ENCODE assay signal across 10 cellular contexts in the genomic region with DNA sequence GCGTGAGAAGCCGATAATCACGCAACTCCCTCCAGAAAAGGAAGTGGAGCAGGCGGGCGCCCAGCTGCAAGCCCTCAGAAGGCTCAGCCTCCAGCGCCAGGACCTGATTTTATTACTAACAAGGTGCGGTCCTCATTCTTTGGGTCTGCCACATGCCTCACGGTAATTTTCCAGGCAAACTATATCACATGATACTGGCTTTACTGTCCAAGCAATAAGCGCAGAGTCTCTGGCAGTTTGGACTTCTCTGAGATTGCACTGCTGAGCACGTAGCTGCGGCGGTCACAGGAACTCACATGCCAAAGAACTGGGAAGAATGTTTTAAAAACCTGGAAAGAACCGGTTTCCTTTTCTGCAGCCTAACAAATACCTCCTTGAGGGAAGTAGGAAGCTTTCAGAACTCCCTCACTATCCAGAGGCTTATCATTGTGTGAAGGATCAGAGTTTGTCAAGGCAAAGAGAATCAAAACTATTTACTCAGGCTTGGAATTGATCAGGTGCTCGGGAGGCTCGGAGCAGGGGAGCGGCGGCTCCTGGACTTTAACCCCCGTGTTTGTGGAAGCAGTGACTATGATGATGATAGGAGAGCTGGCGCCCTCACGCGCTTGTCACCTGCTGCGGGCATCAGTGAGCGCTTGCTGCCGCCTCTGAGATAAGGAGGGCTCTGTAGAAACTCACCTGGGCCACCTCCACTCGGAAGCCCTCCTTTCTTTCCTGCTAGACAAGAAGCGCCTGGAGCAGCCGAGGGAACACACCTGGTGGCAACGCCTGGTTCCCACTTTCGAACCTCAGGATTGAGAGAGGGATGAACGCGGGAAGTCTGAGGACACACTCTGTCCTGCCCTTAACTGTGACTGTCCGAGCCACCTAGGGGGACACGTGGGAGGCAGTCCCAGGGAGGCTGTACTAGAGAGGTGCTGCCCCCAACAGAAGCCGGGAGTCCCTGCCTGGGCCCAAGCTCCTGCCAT. TPM values are rescaled to one million over a fixed set of nuclear protein-coding genes. Genes with fewer than 3 reads are reported as not detected.
DNase-seq lines count a peak whose midpoint lies in the region; ATAC-seq and TF ChIP-seq lines count a peak whose summit lies in the region.
"Had no signal": no experiment of that assay in that cellular context is flagged by ENCODE, and none has a peak within 500 bp of the region (broad histone marks: within the 10 kb centered on the region; RNA-seq: fewer than 3 reads in every experiment).

No MANE protein-coding gene starts in this region.

- no TSS peak for BruUV-seq in Panc1 (replicated peaks; lab: Mats Ljungman, UMichigan)

- POLR2A ChIA-PET in Panc1 (lab: Charles Lee) = interaction anchor here (0.6 kb wide), 3 partner anchors 29 to 206 kb away, joined by 3 to 8 read pairs (median 4); no protein-coding TSS in a partner anchor

- H3K9me3 ChIP-seq in Panc1 (ENCODE audit: control insufficient read depth, insufficient read depth, low read depth, low read length) = peaks cover 9% of the 10 kb centered on the region

- in situ Hi-C loops in Panc1 (cut with HindIII; ENCODE audit: low pct_unique_long_range_greater_than_20kb, low sequenced_read_pairs) = no loop called here

- H3K27me3 ChIP-seq in H7 (ENCODE audit: control insufficient read depth, insufficient read depth, low read length) (no peaks in the 10 kb centered on the region), Panc1 (ENCODE audit: control insufficient read depth, insufficient read depth, low read length) (no peaks in the 10 kb centered on the region), rectal smooth muscle tissue (ENCODE audit: control insufficient read depth, insufficient read depth, low read length) (no peaks in the 10 kb centered on the region)

- DNase-seq in H7 (peak; percentile 56), Panc1 (ENCODE audit: low read depth, low spot score) (no peak), glomerular visceral epithelial cell (ENCODE audit: extremely low spot score) (peak; percentile 54), putamen (ENCODE audit: low spot score) (no peak)
- DNase-seq: natural killer cell had no signal

- H3K4me3 ChIP-seq in H7 (ENCODE audit: insufficient read depth, low read depth, low read length) (no peak overlapping the region), Panc1 (ENCODE audit: low read depth in 2 of 2, low read length in 2 of 2) (peak overlapping the region; percentile 10 to 41; a peak in 3 of 4 replicates), rectal smooth muscle tissue (ENCODE audit: low read length) (peak overlapping the region; percentile 54)
- H3K4me3 ChIP-seq: GM12878 had no signal

- H3K36me3 ChIP-seq in H7 (replicated peaks; ENCODE audit: control insufficient read depth, insufficient read depth, low read length) (no peaks in the 10 kb centered on the region), Panc1 (ENCODE audit: control insufficient read depth, insufficient read depth, low read length) (no peaks in the 10 kb centered on the region), rectal smooth muscle tissue (ENCODE audit: control insufficient read depth, insufficient read depth, low read length) (no peaks in the 10 kb centered on the region)

- peak; percentile 72 for ATAC-seq in Panc1
- ATAC-seq in GM21737 (IDR thresholded peaks at IDR 0.05; ENCODE audit: unreplicated experiment) = no peak
- no peak for ATAC-seq in GM18909 (IDR thresholded peaks at IDR 0.05; ENCODE audit: poor library complexity, unreplicated experiment)
- ATAC-seq in HG03342 (IDR thresholded peaks at IDR 0.05; ENCODE audit: unreplicated experiment) = no peak
- ATAC-seq: GM12878, natural killer cell had no signal

- TF ChIP-seq CTCF in Panc1 (IDR thresholded peaks at IDR 0.05) = 0 out of 2 replicates have a peak, but pooled peaks have one; percentile 19

- H3K27ac ChIP-seq in Panc1 (ENCODE audit: low read length) = peak overlapping the region; percentile 62
- H3K27ac ChIP-seq in rectal smooth muscle tissue (ENCODE audit: low read depth, low read length) = no peak overlapping the region

- H3K4me1 ChIP-seq in Panc1 (ENCODE audit: control insufficient read depth, insufficient read depth, low read length) = peaks cover 13% of the 10 kb centered on the region
- no peaks in the 10 kb centered on the region for H3K4me1 ChIP-seq in rectal smooth muscle tissue (ENCODE audit: control insufficient read depth, insufficient read depth, low read length)

- H3K9ac ChIP-seq in rectal smooth muscle tissue (ENCODE audit: low read length) = no peak overlapping the region

- intact Hi-C loops in Panc1 (cut with micrococcal nuclease; ENCODE audit: unreplicated experiment) = no loop called here

- CTCF ChIA-PET in Panc1 (lab: Charles Lee) = no interaction called here

RNA-seq across cellular contexts. Expression of gene SYNJ2, which starts 27.2 kb away (rescaled TPM):
- total RNA-seq in H7 (2014; rRNA removed; shearing (Covaris generic)) = 10.7 and 15.0 TPM in 2 replicates
- total RNA-seq in Panc1 (2021; ENCODE audit: unreplicated experiment) = 70.0 TPM
- polyA plus RNA-seq in Panc1 (2012; ENCODE audit: insufficient read length) = 38.7 TPM

Comparison
In these comparisons a context has a peak if more than half of its experiments do, and no peak if none do; other contexts are left out.
1. DNase-seq: peak in H7 (single experiment) and glomerular visceral epithelial cell (single experiment); none in Panc1 (single experiment) and putamen (single experiment).